ENCODE assay signal across 8 cellular contexts in genomic region chr1:36321119-36321951, GRCh38. TPM values are rescaled to one million over a fixed set of nuclear protein-coding genes. Genes with fewer than 3 reads are reported as not detected.
A peak's percentile ranks its signal among the peaks of the same experiment; 100 is the strongest.
DNase-seq lines count a peak whose midpoint lies in the region; ATAC-seq and TF ChIP-seq lines count a peak whose summit lies in the region.

No MANE protein-coding gene starts in this region.

- TF ChIP-seq EP300 in tibial nerve (IDR thresholded peaks at IDR 0.05) = peak in 1 of 2 donors; percentile 62

- H3K4me3 ChIP-seq in duodenal mucosa (ENCODE audit: low read depth in 1 of 2, low read length in 2 of 2) = peak overlapping the region; percentile 61 to 68
- H3K4me3 ChIP-seq in tibial nerve = peak overlapping the region; percentile 23 to 66 (median 46)

- no peaks in the 10 kb centered on the region for H3K36me3 Mint-ChIP-seq in memory B cell

- 42 to 43% methylated on average over 46 to 59 of the region's 59 CpGs for WGBS in tibial nerve, 2 donors

- no peaks in the 10 kb centered on the region for H3K9me3 ChIP-seq in duodenal mucosa (ENCODE audit: control insufficient read depth in 1 of 2, low read length in 2 of 2)
- no peaks in the 10 kb centered on the region for H3K9me3 ChIP-seq in tibial nerve

- peak overlapping the region; percentile 28 for H3K27ac Mint-ChIP-seq in memory B cell

- no peak for TF ChIP-seq CTCF in tibial nerve (IDR thresholded peaks at IDR 0.05)

- H3K4me1 ChIP-seq in duodenal mucosa (ENCODE audit: control insufficient read depth in 1 of 2, insufficient read depth in 2 of 2, low read length in 2 of 2) (peaks cover 12 to 36% of the 10 kb centered on the region in 2 donors), tibial nerve (peaks cover 5 to 37% (median 22%) of the 10 kb centered on the region in 4 donors)

- DNase-seq in EH (ENCODE audit: low read depth) = peak; percentile 97
- peak in 1 of 2 donors; percentile 25 for DNase-seq in memory B cell (ENCODE audit: low spot score in 2 of 2)
- DNase-seq in tibial nerve (ENCODE audit: low spot score in 2 of 2) = peak; percentile 73 to 78
- DNase-seq in effector CD4-positive, alpha-beta T cell = no peak
- DNase-seq in NCI-H1048 (lab: John Stamatoyannopoulos, UW) = no peak
- no peak for DNase-seq in activated gamma-delta T cell treated with Interleukin-2 at 50 U/mL for 16 hours

- TF ChIP-seq POLR2A in tibial nerve (IDR thresholded peaks at IDR 0.05) = peak in 1 of 2 donors; percentile 16

- peak overlapping the region; percentile 25 to 47 for H3K9ac ChIP-seq in duodenal mucosa (ENCODE audit: low read depth in 1 of 2, low read length in 2 of 2)

- ATAC-seq in memory B cell (ENCODE audit: low read depth) = peak; percentile 49

- no peaks in the 10 kb centered on the region for H3K9me3 Mint-ChIP-seq in memory B cell

- H3K4me1 Mint-ChIP-seq in memory B cell = peaks cover 18% of the 10 kb centered on the region

- peaks cover 11 to 12% of the 10 kb centered on the region in 2 donors for H3K27me3 ChIP-seq in duodenal mucosa (ENCODE audit: control insufficient read depth in 1 of 2, insufficient read depth in 2 of 2, low read length in 2 of 2)
- H3K27me3 ChIP-seq in tibial nerve = no peaks in the 10 kb centered on the region

- H3K4me3 Mint-ChIP-seq in memory B cell = peak overlapping the region; percentile 86

- peaks cover 6% of the 10 kb centered on the region for H3K27me3 Mint-ChIP-seq in memory B cell

- H3K36me3 ChIP-seq in duodenal mucosa (ENCODE audit: control insufficient read depth in 1 of 2, insufficient read depth in 2 of 2, low read length in 2 of 2) = no peaks in the 10 kb centered on the region
- H3K36me3 ChIP-seq in tibial nerve = peaks cover 0 to 6% (median 0%) of the 10 kb centered on the region in 3 donors

- H3K27ac ChIP-seq in duodenal mucosa (ENCODE audit: low read depth, low read length) = peak overlapping the region; percentile 6
- H3K27ac ChIP-seq in tibial nerve = peak overlapping the region; percentile 84 to 95 (median 86)

TF ChIP-seq in PFSK-1, 5 proteins besides CTCF, POLR2A, EP300 and RAD21:
- TF ChIP-seq SIN3A (IDR thresholded peaks at IDR 0.05; ENCODE audit: borderline replicate concordance, insufficient read depth, low read length) (peak; percentile 77; the same call in 1 of the 2 replicates), POLR2AphosphoS5 (IDR thresholded peaks at IDR 0.05; ENCODE audit: low read depth, low read length) (peak; percentile 76), FOXP2 (optimal IDR thresholded peaks at IDR 0.05; ENCODE audit: borderline replicate concordance, extremely low read depth, extremely low read length, insufficient read depth) (peak; percentile 93), TAF1 (IDR thresholded peaks at IDR 0.05; ENCODE audit: borderline replicate concordance, insufficient read depth, low read length) (peak; percentile 56; the same call in 1 of the 2 replicates)
- TF ChIP-seq, protein P1, sequence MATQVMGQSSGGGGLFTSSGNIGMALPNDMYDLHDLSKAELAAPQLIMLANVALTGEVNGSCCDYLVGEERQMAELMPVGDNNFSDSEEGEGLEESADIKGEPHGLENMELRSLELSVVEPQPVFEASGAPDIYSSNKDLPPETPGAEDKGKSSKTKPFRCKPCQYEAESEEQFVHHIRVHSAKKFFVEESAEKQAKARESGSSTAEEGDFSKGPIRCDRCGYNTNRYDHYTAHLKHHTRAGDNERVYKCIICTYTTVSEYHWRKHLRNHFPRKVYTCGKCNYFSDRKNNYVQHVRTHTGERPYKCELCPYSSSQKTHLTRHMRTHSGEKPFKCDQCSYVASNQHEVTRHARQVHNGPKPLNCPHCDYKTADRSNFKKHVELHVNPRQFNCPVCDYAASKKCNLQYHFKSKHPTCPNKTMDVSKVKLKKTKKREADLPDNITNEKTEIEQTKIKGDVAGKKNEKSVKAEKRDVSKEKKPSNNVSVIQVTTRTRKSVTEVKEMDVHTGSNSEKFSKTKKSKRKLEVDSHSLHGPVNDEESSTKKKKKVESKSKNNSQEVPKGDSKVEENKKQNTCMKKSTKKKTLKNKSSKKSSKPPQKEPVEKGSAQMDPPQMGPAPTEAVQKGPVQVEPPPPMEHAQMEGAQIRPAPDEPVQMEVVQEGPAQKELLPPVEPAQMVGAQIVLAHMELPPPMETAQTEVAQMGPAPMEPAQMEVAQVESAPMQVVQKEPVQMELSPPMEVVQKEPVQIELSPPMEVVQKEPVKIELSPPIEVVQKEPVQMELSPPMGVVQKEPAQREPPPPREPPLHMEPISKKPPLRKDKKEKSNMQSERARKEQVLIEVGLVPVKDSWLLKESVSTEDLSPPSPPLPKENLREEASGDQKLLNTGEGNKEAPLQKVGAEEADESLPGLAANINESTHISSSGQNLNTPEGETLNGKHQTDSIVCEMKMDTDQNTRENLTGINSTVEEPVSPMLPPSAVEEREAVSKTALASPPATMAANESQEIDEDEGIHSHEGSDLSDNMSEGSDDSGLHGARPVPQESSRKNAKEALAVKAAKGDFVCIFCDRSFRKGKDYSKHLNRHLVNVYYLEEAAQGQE (IDR thresholded peaks at IDR 0.05; ENCODE audit: insufficient read depth in 1 of 2, low read depth in 2 of 2, low read length in 2 of 2) = peak in 1 of 2 experiments; percentile 69; a peak in 2 of 4 replicates

RNA-seq across cellular contexts. Expression of gene EVA1B, which starts 2.1 kb away (rescaled TPM):
- 257 TPM for polyA plus RNA-seq in PFSK-1 (2012; ENCODE audit: insufficient read length, low read depth)
- total RNA-seq in tibial nerve = 100 to 1,000 TPM in 1 of 4 donors, 10 to 100 TPM in 3; 61.4 to 128 (median 86.3) TPM

RNA-seq across cellular contexts. Expression of gene SH3D21, which starts 15.2 kb away (rescaled TPM):
- 6.0 TPM for polyA plus RNA-seq in PFSK-1 (2012; ENCODE audit: insufficient read length, low read depth)
- total RNA-seq in tibial nerve = 1 to 10 TPM; 1.5 to 4.1 (median 2.4) TPM

Comparison
In these comparisons a context has a peak if more than half of its experiments do, and no peak if none do; other contexts are left out.
1. DNase-seq: peak in EH (single experiment) and tibial nerve (2 of 2); none in effector CD4-positive, alpha-beta T cell (single experiment), NCI-H1048 (single experiment) and activated gamma-delta T cell treated with Interleukin-2 at 50 U/mL for 16 hours (single experiment).